1 cellular context compared by ENCODE assay signal in the genomic region with DNA sequence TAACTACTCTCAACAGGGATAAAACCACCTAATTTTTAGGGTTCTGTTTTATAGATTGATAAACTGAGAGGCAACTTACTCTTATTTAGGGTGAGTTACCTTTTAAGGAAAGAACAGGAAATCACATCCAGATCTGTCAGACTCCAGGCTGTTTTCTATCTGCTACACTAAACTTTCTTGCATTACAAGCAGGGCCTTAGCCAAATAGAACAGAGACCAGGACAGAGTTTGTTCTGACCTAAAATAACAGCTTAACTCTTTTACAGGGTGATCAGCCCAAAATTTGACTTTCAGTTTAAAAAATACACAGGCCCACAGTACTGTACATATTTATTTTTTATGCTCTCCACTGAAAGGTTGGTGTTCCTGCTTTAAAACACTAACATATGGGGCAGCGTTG.
TF ChIP-seq lines count a peak whose summit lies in the region.

No MANE protein-coding gene starts in this region.

TF ChIP-seq in HepG2, 621 proteins besides CTCF, POLR2A, EP300 and RAD21:
- TF ChIP-seq NBN (conservative IDR thresholded peaks at IDR 0.05) (no peak), FOXA3 (CRISPR knock-in tag; IDR thresholded peaks at IDR 0.05) (no peak), ZNF335 (CRISPR knock-in tag; IDR thresholded peaks at IDR 0.05) (no peak), FOXC1 (CRISPR knock-in tag; IDR thresholded peaks at IDR 0.05; ENCODE audit: borderline replicate concordance) (no peak), HES4 (CRISPR knock-in tag; IDR thresholded peaks at IDR 0.05; ENCODE audit: borderline replicate concordance) (no peak), SATB2 (CRISPR knock-in tag; IDR thresholded peaks at IDR 0.05) (no peak), PRPF4 (IDR thresholded peaks at IDR 0.05; ENCODE audit: low read depth, low read length, poor library complexity, severe bottlenecking) (no peak), SP5 (CRISPR knock-in tag; IDR thresholded peaks at IDR 0.05; ENCODE audit: borderline replicate concordance, low read depth) (no peak), MIER2 (CRISPR knock-in tag; IDR thresholded peaks at IDR 0.05) (no peak), MIER3 (CRISPR knock-in tag; IDR thresholded peaks at IDR 0.05; ENCODE audit: borderline replicate concordance) (no peak), ZMYM4 (CRISPR knock-in tag; IDR thresholded peaks at IDR 0.05) (no peak), ZFP36L2 (CRISPR knock-in tag; IDR thresholded peaks at IDR 0.05) (no peak)
- TF ChIP-seq, protein P1, sequence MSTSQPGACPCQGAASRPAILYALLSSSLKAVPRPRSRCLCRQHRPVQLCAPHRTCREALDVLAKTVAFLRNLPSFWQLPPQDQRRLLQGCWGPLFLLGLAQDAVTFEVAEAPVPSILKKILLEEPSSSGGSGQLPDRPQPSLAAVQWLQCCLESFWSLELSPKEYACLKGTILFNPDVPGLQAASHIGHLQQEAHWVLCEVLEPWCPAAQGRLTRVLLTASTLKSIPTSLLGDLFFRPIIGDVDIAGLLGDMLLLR (CRISPR knock-in tag; IDR thresholded peaks at IDR 0.05) = no peak
- TF ChIP-seq, protein P2, sequence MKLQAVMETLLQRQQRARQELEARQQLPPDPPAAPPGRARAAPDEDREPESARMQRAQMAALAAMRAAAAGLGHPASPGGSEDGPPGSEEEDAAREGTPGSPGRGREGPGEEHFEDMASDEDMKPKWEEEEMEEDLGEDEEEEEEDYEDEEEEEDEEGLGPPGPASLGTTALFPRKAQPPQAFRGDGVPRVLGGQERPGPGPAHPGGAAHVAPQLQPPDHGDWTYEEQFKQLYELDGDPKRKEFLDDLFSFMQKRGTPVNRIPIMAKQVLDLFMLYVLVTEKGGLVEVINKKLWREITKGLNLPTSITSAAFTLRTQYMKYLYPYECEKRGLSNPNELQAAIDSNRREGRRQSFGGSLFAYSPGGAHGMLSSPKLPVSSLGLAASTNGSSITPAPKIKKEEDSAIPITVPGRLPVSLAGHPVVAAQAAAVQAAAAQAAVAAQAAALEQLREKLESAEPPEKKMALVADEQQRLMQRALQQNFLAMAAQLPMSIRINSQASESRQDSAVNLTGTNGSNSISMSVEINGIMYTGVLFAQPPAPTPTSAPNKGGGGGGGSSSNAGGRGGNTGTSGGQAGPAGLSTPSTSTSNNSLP (IDR thresholded peaks at IDR 0.05; ENCODE audit: low read depth, low read length) = no peak
